In the genomic region with DNA sequence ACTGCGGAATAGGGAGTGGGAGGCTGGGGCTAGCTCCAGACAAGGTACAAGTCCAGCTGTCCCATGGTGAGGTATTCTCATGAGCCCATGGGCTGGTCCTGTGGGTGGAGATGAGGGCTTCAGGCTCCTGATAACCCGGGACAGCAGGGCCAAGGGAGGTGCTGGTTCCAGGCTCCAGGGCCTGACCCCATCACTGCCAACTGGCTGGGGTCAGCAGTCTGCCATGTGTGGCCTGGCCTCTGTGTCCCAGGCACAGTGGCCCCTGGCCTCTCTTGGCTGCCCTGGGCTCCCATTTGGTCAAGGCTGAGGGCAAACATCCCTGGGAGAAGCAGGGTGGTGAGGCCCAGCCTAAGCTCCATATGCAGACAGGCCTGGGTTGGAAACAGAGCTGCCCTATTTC, we compare ENCODE assay signal across 1 cellular context.
TF ChIP-seq lines count a peak whose summit lies in the region.

No MANE protein-coding gene starts in this region.

TF ChIP-seq in HepG2, 621 proteins besides CTCF, POLR2A, EP300 and RAD21:
- TF ChIP-seq ZNF274 (CRISPR knock-in tag; IDR thresholded peaks at IDR 0.05) (0 out of 2 replicates have a peak, but pooled peaks have one; percentile 39), ZNF761 (CRISPR knock-in tag; conservative IDR thresholded peaks at IDR 0.05) (no peak)
- TF ChIP-seq, protein P1, sequence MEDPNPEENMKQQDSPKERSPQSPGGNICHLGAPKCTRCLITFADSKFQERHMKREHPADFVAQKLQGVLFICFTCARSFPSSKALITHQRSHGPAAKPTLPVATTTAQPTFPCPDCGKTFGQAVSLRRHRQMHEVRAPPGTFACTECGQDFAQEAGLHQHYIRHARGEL (CRISPR knock-in tag; IDR thresholded peaks at IDR 0.05) = no peak
- TF ChIP-seq, protein P2, sequence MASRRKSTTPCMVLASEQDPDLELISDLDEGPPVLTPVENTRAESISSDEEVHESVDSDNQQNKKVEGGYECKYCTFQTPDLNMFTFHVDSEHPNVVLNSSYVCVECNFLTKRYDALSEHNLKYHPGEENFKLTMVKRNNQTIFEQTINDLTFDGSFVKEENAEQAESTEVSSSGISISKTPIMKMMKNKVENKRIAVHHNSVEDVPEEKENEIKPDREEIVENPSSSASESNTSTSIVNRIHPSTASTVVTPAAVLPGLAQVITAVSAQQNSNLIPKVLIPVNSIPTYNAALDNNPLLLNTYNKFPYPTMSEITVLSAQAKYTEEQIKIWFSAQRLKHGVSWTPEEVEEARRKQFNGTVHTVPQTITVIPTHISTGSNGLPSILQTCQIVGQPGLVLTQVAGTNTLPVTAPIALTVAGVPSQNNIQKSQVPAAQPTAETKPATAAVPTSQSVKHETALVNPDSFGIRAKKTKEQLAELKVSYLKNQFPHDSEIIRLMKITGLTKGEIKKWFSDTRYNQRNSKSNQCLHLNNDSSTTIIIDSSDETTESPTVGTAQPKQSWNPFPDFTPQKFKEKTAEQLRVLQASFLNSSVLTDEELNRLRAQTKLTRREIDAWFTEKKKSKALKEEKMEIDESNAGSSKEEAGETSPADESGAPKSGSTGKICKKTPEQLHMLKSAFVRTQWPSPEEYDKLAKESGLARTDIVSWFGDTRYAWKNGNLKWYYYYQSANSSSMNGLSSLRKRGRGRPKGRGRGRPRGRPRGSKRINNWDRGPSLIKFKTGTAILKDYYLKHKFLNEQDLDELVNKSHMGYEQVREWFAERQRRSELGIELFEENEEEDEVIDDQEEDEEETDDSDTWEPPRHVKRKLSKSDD (CRISPR knock-in tag; IDR thresholded peaks at IDR 0.05; ENCODE audit: low read depth) = 0 out of 2 replicates have a peak, but pooled peaks have one; percentile 3
